In the genomic region with DNA sequence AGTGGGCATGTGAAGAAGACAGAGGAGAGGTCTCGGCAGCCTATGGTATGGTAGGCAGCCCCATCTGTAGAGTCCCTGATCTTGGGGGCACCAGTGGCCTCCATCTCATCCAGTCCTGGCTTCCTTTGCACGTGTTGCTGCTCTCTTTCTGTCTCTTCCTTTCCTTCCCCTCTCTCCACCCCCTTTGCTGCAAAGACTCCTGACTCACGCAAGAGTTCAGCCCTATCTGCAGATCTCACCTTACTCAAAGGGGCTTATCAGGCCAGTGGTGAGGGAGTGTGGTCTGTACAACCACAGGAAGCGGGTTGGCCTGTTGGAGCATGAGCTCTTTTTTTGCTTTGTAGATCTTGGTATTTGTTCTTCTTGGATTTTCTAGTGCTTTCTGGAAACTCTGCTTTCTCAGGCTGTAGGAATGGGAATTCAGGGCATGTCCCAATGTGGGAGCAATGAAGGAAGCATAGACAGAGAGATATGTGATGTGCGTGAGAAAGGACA, we compare ENCODE assay signal across 9 cellular contexts. TPM values are rescaled to one million over a fixed set of nuclear protein-coding genes. Genes with fewer than 3 reads are reported as not detected.
DNase-seq lines count a peak whose midpoint lies in the region; ATAC-seq, FAIRE-seq and TF ChIP-seq lines count a peak whose summit lies in the region.
"Had no signal": no experiment of that assay in that cellular context is flagged by ENCODE, and none has a peak within 500 bp of the region (broad histone marks: within the 10 kb centered on the region; RNA-seq: fewer than 3 reads in every experiment).

No MANE protein-coding gene starts in this region.

- no peaks in the 10 kb centered on the region for H3K36me3 ChIP-seq in ascending aorta

- POLR2A ChIA-PET in activated naive CD8-positive, alpha-beta T cell treated with anti-CD3 and anti-CD28 coated beads, Interleukin-2, amount 10 ng/mL, durations not matched to agents 7 days and 5 days (lab: Charles Lee) = interaction anchor here (1.0 to 3.1 kb wide), 7 partner anchors 14 to 76 kb away, joined by 3 to 18 read pairs (median 4); no protein-coding TSS in a partner anchor

- H3K27me3 ChIP-seq in ascending aorta = no peaks in the 10 kb centered on the region

- peak; percentile 67 for DNase-seq in NOMO-1 treated with DMSO at 0.1 percent for 48 hours (lab: John Stamatoyannopoulos, UW; ENCODE audit: unreplicated experiment)
- peak; percentile 82 for DNase-seq in activated naive CD8-positive, alpha-beta T cell treated with anti-CD3 and anti-CD28 coated beads, Interleukin-2, amount 10 ng/mL, durations not matched to agents 7 days and 5 days
- peak; percentile 63 for DNase-seq in stimulated activated CD4-positive, alpha-beta T cell treated with anti-CD3 and anti-CD28 coated beads, Interleukin-1b, Interleukin-23, amount 100 ng/mL, for 48 hours
- DNase-seq in progenitor cell of endocrine pancreas (ENCODE audit: low spot score, unreplicated experiment) = no peak
- DNase-seq in frontal cortex (ENCODE audit: low spot score in 2 of 2) = no peak
- DNase-seq in ascending aorta (ENCODE audit: low spot score in 2 of 2) = no peak
- DNase-seq in DMS79 (lab: John Stamatoyannopoulos, UW) = no peak

- H3K27ac ChIP-seq in ascending aorta = no peak overlapping the region

- peaks cover 2% of the 10 kb centered on the region for H3K36me3 Mint-ChIP-seq in activated naive CD8-positive, alpha-beta T cell treated with anti-CD3 and anti-CD28 coated beads, Interleukin-2, amount 10 ng/mL, durations not matched to agents 7 days and 5 days
- no peaks in the 10 kb centered on the region for H3K36me3 Mint-ChIP-seq in progenitor cell of endocrine pancreas (ENCODE audit: insufficient read depth)

- peak overlapping the region; percentile 2 for H3K27ac Mint-ChIP-seq in activated naive CD8-positive, alpha-beta T cell treated with anti-CD3 and anti-CD28 coated beads, Interleukin-2, amount 10 ng/mL, durations not matched to agents 7 days and 5 days
- H3K27ac Mint-ChIP-seq in progenitor cell of endocrine pancreas = no peak overlapping the region

- peak; percentile 44 for ATAC-seq in GM21381 (IDR thresholded peaks at IDR 0.05; ENCODE audit: unreplicated experiment)
- ATAC-seq in activated naive CD8-positive, alpha-beta T cell treated with anti-CD3 and anti-CD28 coated beads, Interleukin-2, amount 10 ng/mL, durations not matched to agents 7 days and 5 days (ENCODE audit: low read depth) = peak; percentile 98

- peaks cover 37% of the 10 kb centered on the region for H3K4me1 Mint-ChIP-seq in activated naive CD8-positive, alpha-beta T cell treated with anti-CD3 and anti-CD28 coated beads, Interleukin-2, amount 10 ng/mL, durations not matched to agents 7 days and 5 days
- peaks cover 4% of the 10 kb centered on the region for H3K4me1 Mint-ChIP-seq in progenitor cell of endocrine pancreas (ENCODE audit: low read depth)

- TF ChIP-seq CTCF in progenitor cell of endocrine pancreas (IDR thresholded peaks at IDR 0.05; ENCODE audit: unreplicated experiment) (no peak), ascending aorta (IDR thresholded peaks at IDR 0.05) (no peak)

- H3K9me3 Mint-ChIP-seq in activated naive CD8-positive, alpha-beta T cell treated with anti-CD3 and anti-CD28 coated beads, Interleukin-2, amount 10 ng/mL, durations not matched to agents 7 days and 5 days = peaks cover 2% of the 10 kb centered on the region
- H3K9me3 Mint-ChIP-seq in progenitor cell of endocrine pancreas (ENCODE audit: low read depth) = no peaks in the 10 kb centered on the region

- intact Hi-C loops in ascending aorta (cut with DNase I) = no loop called here

- FAIRE-seq in frontal cortex (lab: Jason Lieb, UNC) = no peak

- peaks cover 50% of the 10 kb centered on the region for H3K27me3 Mint-ChIP-seq in activated naive CD8-positive, alpha-beta T cell treated with anti-CD3 and anti-CD28 coated beads, Interleukin-2, amount 10 ng/mL, durations not matched to agents 7 days and 5 days
- H3K27me3 Mint-ChIP-seq in progenitor cell of endocrine pancreas = peaks cover 12% of the 10 kb centered on the region

- H3K4me3 ChIP-seq in ascending aorta = no peak overlapping the region

- no peaks in the 10 kb centered on the region for H3K9me3 ChIP-seq in ascending aorta

- peak overlapping the region; percentile 69 for H3K4me3 Mint-ChIP-seq in activated naive CD8-positive, alpha-beta T cell treated with anti-CD3 and anti-CD28 coated beads, Interleukin-2, amount 10 ng/mL, durations not matched to agents 7 days and 5 days
- no peak overlapping the region for H3K4me3 Mint-ChIP-seq in progenitor cell of endocrine pancreas (ENCODE audit: low read depth)

- no peaks in the 10 kb centered on the region for H3K4me1 ChIP-seq in ascending aorta

RNA-seq across cellular contexts. Expression of gene NT5DC4, which starts 14.6 kb away (rescaled TPM):
- not detected for total RNA-seq in activated naive CD8-positive, alpha-beta T cell treated with anti-CD3 and anti-CD28 coated beads, Interleukin-2, amount 10 ng/mL, durations not matched to agents 7 days and 5 days
- total RNA-seq in progenitor cell of endocrine pancreas (not detected in 2 replicates), frontal cortex (not detected), ascending aorta (not detected)
- total RNA-seq: LHCN-M2 had no signal

RNA-seq across cellular contexts. Expression of gene CKAP2L, which starts 58.2 kb away (rescaled TPM):
- total RNA-seq in activated naive CD8-positive, alpha-beta T cell treated with anti-CD3 and anti-CD28 coated beads, Interleukin-2, amount 10 ng/mL, durations not matched to agents 7 days and 5 days = 10 to 100 TPM; 38.9 to 40.3 TPM
- total RNA-seq in progenitor cell of endocrine pancreas = 10.3 and 11.5 TPM in 2 replicates
- total RNA-seq in frontal cortex = 2.0 TPM
- total RNA-seq in ascending aorta = not detected

Comparison
In these comparisons a context has a peak if more than half of its experiments do, and no peak if none do; other contexts are left out.
1. DNase-seq: peak in NOMO-1 treated with DMSO at 0.1 percent for 48 hours (single experiment), activated naive CD8-positive, alpha-beta T cell treated with anti-CD3 and anti-CD28 coated beads, Interleukin-2, amount 10 ng/mL, durations not matched to agents 7 days and 5 days (single experiment) and stimulated activated CD4-positive, alpha-beta T cell treated with anti-CD3 and anti-CD28 coated beads, Interleukin-1b, Interleukin-23, amount 100 ng/mL, for 48 hours (single experiment); none in progenitor cell of endocrine pancreas (single experiment), frontal cortex (0 of 2), ascending aorta (0 of 2) and DMS79 (single experiment).